ENCODE assay signal across 2 cellular contexts in genomic region chr4:2413821-2414610, GRCh38.
TF ChIP-seq lines count a peak whose summit lies in the region.

No MANE protein-coding gene starts in this region.

TF ChIP-seq in HCT116, 20 proteins besides CTCF, POLR2A, EP300 and RAD21:
- TF ChIP-seq JUND (IDR thresholded peaks at IDR 0.05) (no peak), ZNF274 (IDR thresholded peaks at IDR 0.05; ENCODE audit: low read depth, low read length) (no peak), EZH2phosphoT487 (IDR thresholded peaks at IDR 0.05; ENCODE audit: borderline replicate concordance) (no peak), ZBTB33 (IDR thresholded peaks at IDR 0.05; ENCODE audit: extremely low read depth, insufficient replicate concordance, low read length) (no peak), CBX3 (IDR thresholded peaks at IDR 0.05; ENCODE audit: low read depth) (no peak), ZFX (IDR thresholded peaks at IDR 0.05) (no peak), SRF (IDR thresholded peaks at IDR 0.05; ENCODE audit: low read depth) (no peak), CEBPB (IDR thresholded peaks at IDR 0.05; ENCODE audit: low read depth) (no peak), TCF7L2 (IDR thresholded peaks at IDR 0.05; ENCODE audit: borderline replicate concordance, extremely low read depth, insufficient read depth, insufficient read length) (no peak), POLR2AphosphoS5 (IDR thresholded peaks at IDR 0.05; ENCODE audit: low read depth, low read length) (no peak; the same call in 1 of the 2 replicates), SIN3A (IDR thresholded peaks at IDR 0.05; ENCODE audit: low read depth) (no peak), ELF1 (IDR thresholded peaks at IDR 0.05; ENCODE audit: borderline replicate concordance, low read depth) (no peak), ATF3 (IDR thresholded peaks at IDR 0.05) (no peak), FOSL1 (IDR thresholded peaks at IDR 0.05; ENCODE audit: low read depth) (no peak), EGR1 (IDR thresholded peaks at IDR 0.05; ENCODE audit: low read depth) (no peak)

TF ChIP-seq in endothelial cell of umbilical vein, 7 proteins besides CTCF, POLR2A, EP300 and RAD21:
- no peak for TF ChIP-seq GATA2 (IDR thresholded peaks at IDR 0.05; ENCODE audit: insufficient read depth, insufficient read length, low read depth, low read length)
- no peak for TF ChIP-seq MYC (IDR thresholded peaks at IDR 0.05; ENCODE audit: low read depth, low read length)
- no peak for TF ChIP-seq POLR2AphosphoS5 (IDR thresholded peaks at IDR 0.05; ENCODE audit: insufficient read depth, low read depth, low read length)
- TF ChIP-seq EZH2 (IDR thresholded peaks at IDR 0.05; ENCODE audit: borderline replicate concordance, low read depth, low read length, severe bottlenecking): no peak
- TF ChIP-seq FOS (IDR thresholded peaks at IDR 0.05; ENCODE audit: borderline replicate concordance, insufficient read depth, low read length): no peak
- TF ChIP-seq JUN (IDR thresholded peaks at IDR 0.05; ENCODE audit: borderline replicate concordance, insufficient read depth, insufficient read length, low read depth): no peak
- no peak for TF ChIP-seq MAX (IDR thresholded peaks at IDR 0.05; ENCODE audit: insufficient read depth, insufficient read length)
